ENCODE assay signal across 20 cellular contexts in the genomic region with DNA sequence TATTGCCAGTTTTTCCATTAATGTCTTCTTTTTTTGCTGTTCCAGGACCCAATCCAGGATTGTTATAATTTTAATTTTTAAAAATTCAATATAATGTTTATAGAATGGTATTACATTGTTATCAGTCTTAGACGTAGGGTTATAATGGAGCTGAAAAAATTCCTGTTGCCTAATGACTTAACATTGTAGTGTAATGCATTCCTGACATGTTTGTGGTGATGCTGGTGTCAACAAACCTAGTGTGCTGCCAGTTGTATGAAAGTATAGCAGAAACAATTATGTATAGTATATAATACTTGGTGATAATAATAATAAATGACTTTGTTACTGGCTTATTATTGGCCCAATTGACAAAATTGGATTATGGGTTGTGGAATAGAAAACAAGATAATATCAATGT. TPM values are rescaled to one million over a fixed set of nuclear protein-coding genes. Genes with fewer than 3 reads are reported as not detected.
A peak's percentile ranks its signal among the peaks of the same experiment; 100 is the strongest.
DNase-seq lines count a peak whose midpoint lies in the region; ATAC-seq and TF ChIP-seq lines count a peak whose summit lies in the region.
"Had no signal": no experiment of that assay in that cellular context is flagged by ENCODE, and none has a peak within 500 bp of the region (broad histone marks: within the 10 kb centered on the region; RNA-seq: fewer than 3 reads in every experiment).

No MANE protein-coding gene starts in this region.

- H3K9me2 ChIP-seq in GM23248 (ENCODE audit: insufficient read depth) (no peaks in the 10 kb centered on the region), MM.1S (replicated peaks; ENCODE audit: insufficient read depth, low read length) (no peaks in the 10 kb centered on the region)

- no peak overlapping the region for H3K27ac ChIP-seq in GM23248
- H3K27ac ChIP-seq in right lobe of liver, result no peak overlapping the region
- H3K27ac ChIP-seq in MM.1S (ENCODE audit: low read length), result no peak overlapping the region
- H3K27ac ChIP-seq: KMS-11, left lung, tibial artery had no signal

- WGBS in GM23248 (ENCODE audit: low coverage in 1 of 2, low lambda C conversion rate in 2 of 2, missing lambda C conversion rate in 2 of 2), 2 experiments, result 5% methylated on average over 1 of the region's 1 CpG
- WGBS in right lobe of liver (ENCODE audit: insufficient coverage, low coverage, low lambda C conversion rate, missing lambda C conversion rate), result 85% methylated on average over 1 of the region's 1 CpG

- H4K20me1 ChIP-seq in GM23248 (ENCODE audit: insufficient read depth) (no peaks in the 10 kb centered on the region), MM.1S (ENCODE audit: insufficient read depth, low read length) (no peaks in the 10 kb centered on the region)

- TF ChIP-seq POLR2A in right lobe of liver (IDR thresholded peaks at IDR 0.05), result no peak

- H3K79me2 ChIP-seq in GM23248 (ENCODE audit: insufficient read depth), result no peaks in the 10 kb centered on the region
- H3K79me2 ChIP-seq in MM.1S (ENCODE audit: low read length), result no peaks in the 10 kb centered on the region

- no peaks in the 10 kb centered on the region for H3K9me3 ChIP-seq in GM23248 (ENCODE audit: low read depth)
- no peaks in the 10 kb centered on the region for H3K9me3 ChIP-seq in right lobe of liver
- H3K9me3 ChIP-seq in MM.1S (replicated peaks; ENCODE audit: insufficient read depth, low read length), result no peaks in the 10 kb centered on the region
- H3K9me3 ChIP-seq: left lung, tibial artery had no signal

- DNase-seq in GM23248 (peak; percentile 73), SW480 (ENCODE audit: low spot score) (peak; percentile 82), fibroblast of mammary gland (ENCODE audit: low read depth) (peak; percentile 25), renal cortical epithelial cell (ENCODE audit: low read depth) (peak; percentile 66), right lobe of liver (no peak), MM.1S (no peak)
- DNase-seq: activated B cell treated with CpG ODN at 0.5 μM for 24 hours; activated naive CD4-positive, alpha-beta T cell treated with anti-CD3 and anti-CD28 coated beads for 36 hours; CD4-positive, CD25-positive, alpha-beta regulatory T cell; H9; left lung; NCI-H1436; NCI-H446 treated with DMSO at 0.1 percent for 48 hours; right cardiac atrium; stimulated activated CD4-positive, alpha-beta T cell treated with anti-CD3 and anti-CD28 coated beads, Interleukin-2, amount 100 ng/mL, for 48 hours; tibial artery had no signal

- H3K36me3 ChIP-seq in GM23248 (ENCODE audit: low read depth) (no peaks in the 10 kb centered on the region), right lobe of liver (no peaks in the 10 kb centered on the region), MM.1S (replicated peaks; ENCODE audit: insufficient read depth, low read length) (no peaks in the 10 kb centered on the region)
- H3K36me3 ChIP-seq: left lung had no signal

- H3K4me1 ChIP-seq in GM23248 (ENCODE audit: insufficient read depth), result peaks cover 11% of the 10 kb centered on the region
- H3K4me1 ChIP-seq in right lobe of liver, result no peaks in the 10 kb centered on the region
- no peaks in the 10 kb centered on the region for H3K4me1 ChIP-seq in MM.1S (ENCODE audit: low read length)
- H3K4me1 ChIP-seq: left lung, tibial artery had no signal

- ATAC-seq in HG03108 (IDR thresholded peaks at IDR 0.05; ENCODE audit: unreplicated experiment), result no peak
- no peak for ATAC-seq in right lobe of liver
- no peak for ATAC-seq in GM18861 (IDR thresholded peaks at IDR 0.05; ENCODE audit: unreplicated experiment)
- ATAC-seq: left lung, right cardiac atrium had no signal

- no peak overlapping the region for H3K9ac ChIP-seq in GM23248
- no peak overlapping the region for H3K9ac ChIP-seq in MM.1S (ENCODE audit: low read length)
- H3K9ac ChIP-seq: KMS-11 had no signal

- H3F3A ChIP-seq in GM23248 (ENCODE audit: insufficient read depth), result no peaks in the 10 kb centered on the region
- H3F3A ChIP-seq in MM.1S (ENCODE audit: insufficient read depth, low read length), result no peaks in the 10 kb centered on the region

- intact Hi-C loops in right lobe of liver (cut with DNase I), result no loop called here

- TF ChIP-seq CTCF in fibroblast of mammary gland (conservative IDR thresholded peaks at IDR 0.05; ENCODE audit: control insufficient read depth, insufficient read depth, low read depth, low read length), result no peak
- no peak for TF ChIP-seq CTCF in right lobe of liver (IDR thresholded peaks at IDR 0.05)
- no peak for TF ChIP-seq CTCF in MM.1S (IDR thresholded peaks at IDR 0.05; ENCODE audit: low read length)

- H2AFZ ChIP-seq in GM23248 (no peak overlapping the region), MM.1S (ENCODE audit: low read length) (no peak overlapping the region)

- H3K27me3 ChIP-seq in GM23248 (replicated peaks; ENCODE audit: insufficient read depth) (no peaks in the 10 kb centered on the region), right lobe of liver (no peaks in the 10 kb centered on the region), MM.1S (replicated peaks; ENCODE audit: insufficient read depth, low read length) (no peaks in the 10 kb centered on the region)
- H3K27me3 ChIP-seq: left lung, tibial artery had no signal

- H3K4me2 ChIP-seq in GM23248 (ENCODE audit: unreplicated experiment) (peak overlapping the region; percentile 15), MM.1S (ENCODE audit: low read depth, low read length) (no peak overlapping the region)
- H3K4me2 ChIP-seq: KMS-11 had no signal

- no peak overlapping the region for H3K4me3 ChIP-seq in GM23248
- H3K4me3 ChIP-seq in fibroblast of mammary gland (ENCODE audit: control insufficient read depth, low read depth, low read length), result no peak overlapping the region
- H3K4me3 ChIP-seq in right lobe of liver, result no peak overlapping the region
- no peak overlapping the region for H3K4me3 ChIP-seq in MM.1S (ENCODE audit: low read length)
- H3K4me3 ChIP-seq: left lung, tibial artery had no signal

- in situ Hi-C loops in GM23248 (cut with MboI), result no loop called here

RNA-seq across cellular contexts. Expression of a gene that starts 30.4 kb away (rescaled TPM):
- total RNA-seq in GM23248 (2014; rRNA removed; shearing (Covaris generic)), result 24.5 and 35.9 TPM in 2 replicates
- polyA plus RNA-seq in GM23248 (2016; fragmentation: Nextera tagmentation; extraction: Ambion mirVana), result 15.2 and 15.4 TPM in 2 replicates
- total RNA-seq in renal cortical epithelial cell, result 3.3 and 20.4 TPM in 2 replicates
- total RNA-seq in right lobe of liver, result 10 to 100 TPM in 1 of 6 experiments, 1 to 10 TPM in 5; 5.1 to 11.5 (median 7.4) TPM

RNA-seq across cellular contexts. Expression of a gene that starts 50.1 kb away (rescaled TPM):
- total RNA-seq in GM23248 (2014; rRNA removed; shearing (Covaris generic)), result not detected in 2 replicates
- polyA plus RNA-seq in GM23248 (2016; fragmentation: Nextera tagmentation; extraction: Ambion mirVana), result not detected in 2 replicates
- total RNA-seq in renal cortical epithelial cell, result not detected in 2 replicates
- total RNA-seq in right lobe of liver, result not detected
- total RNA-seq: activated B cell treated with CpG ODN at 0.5 μM for 24 hours; activated naive CD4-positive, alpha-beta T cell treated with anti-CD3 and anti-CD28 coated beads for 36 hours; CD4-positive, CD25-positive, alpha-beta regulatory T cell; endothelial cell of umbilical vein; left lung; right cardiac atrium had no signal
- polyA plus RNA-seq: endothelial cell of umbilical vein, right cardiac atrium had no signal

Comparison
In these comparisons a context has a peak if more than half of its experiments do, and no peak if none do; other contexts are left out.
1. DNase-seq: peak in GM23248 (single experiment), SW480 (single experiment), fibroblast of mammary gland (single experiment) and renal cortical epithelial cell (single experiment); none in right lobe of liver (0 of 3) and MM.1S (single experiment).